In genomic region chr19:29909545-29909944, GRCh38 we compare ENCODE assay signal across 1 cellular context.
TF ChIP-seq lines count a peak whose summit lies in the region.

No MANE protein-coding gene starts in this region.

TF ChIP-seq in H1, 55 proteins besides CTCF, POLR2A, EP300 and RAD21:
- TF ChIP-seq ASH2L (IDR thresholded peaks at IDR 0.05; ENCODE audit: low read length) (no peak), MAFK (IDR thresholded peaks at IDR 0.05; ENCODE audit: low read depth, low read length) (no peak), CREB1 (IDR thresholded peaks at IDR 0.05) (no peak), SIX5 (IDR thresholded peaks at IDR 0.05; ENCODE audit: low read depth, low read length) (no peak), CTBP2 (IDR thresholded peaks at IDR 0.05; ENCODE audit: borderline replicate concordance, insufficient read depth, insufficient read length, low read length) (no peak), TAF1 (IDR thresholded peaks at IDR 0.05; ENCODE audit: low read depth, low read length) (no peak)
